1 cellular context compared by ENCODE assay signal in the genomic region with DNA sequence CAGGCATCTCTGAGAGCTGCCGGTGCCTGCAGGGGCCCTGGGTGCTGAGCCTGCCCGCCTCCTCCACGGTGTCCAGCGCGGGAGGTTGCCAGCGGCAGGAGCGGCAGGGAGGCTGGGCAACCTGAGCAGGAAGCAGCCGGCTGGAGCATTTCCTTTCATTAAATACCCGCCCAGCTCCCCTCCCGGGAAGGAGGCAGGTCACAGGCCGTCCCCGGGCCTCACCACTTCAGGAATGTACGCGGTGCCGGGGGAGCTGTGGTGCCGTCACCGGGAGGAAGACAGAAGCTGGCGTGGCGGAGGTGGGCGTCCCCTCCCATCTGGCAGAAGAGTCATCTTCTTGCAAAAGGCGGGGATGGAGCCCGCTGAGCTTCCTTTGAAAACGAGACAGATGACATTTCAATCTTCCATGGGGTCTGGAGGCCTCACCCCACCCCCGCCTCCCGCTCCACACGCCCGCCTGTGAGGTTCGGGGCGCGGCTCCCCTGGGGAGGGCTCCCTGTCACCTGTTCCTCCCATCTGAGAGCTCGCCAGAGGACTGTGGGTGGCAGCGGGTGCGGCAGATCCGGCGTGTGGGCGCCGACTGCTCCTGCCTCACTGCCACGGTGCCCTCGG.
TF ChIP-seq lines count a peak whose summit lies in the region.

No MANE protein-coding gene starts in this region.

TF ChIP-seq in SK-N-SH, 30 proteins besides CTCF, POLR2A, EP300 and RAD21:
- TF ChIP-seq FOXM1 (IDR thresholded peaks at IDR 0.05; ENCODE audit: low read depth): no peak
- TF ChIP-seq CHD2 (IDR thresholded peaks at IDR 0.05; ENCODE audit: low read length, partially characterized antibody): no peak
- no peak for TF ChIP-seq TCF12 (IDR thresholded peaks at IDR 0.05)
- TF ChIP-seq, protein P1, sequence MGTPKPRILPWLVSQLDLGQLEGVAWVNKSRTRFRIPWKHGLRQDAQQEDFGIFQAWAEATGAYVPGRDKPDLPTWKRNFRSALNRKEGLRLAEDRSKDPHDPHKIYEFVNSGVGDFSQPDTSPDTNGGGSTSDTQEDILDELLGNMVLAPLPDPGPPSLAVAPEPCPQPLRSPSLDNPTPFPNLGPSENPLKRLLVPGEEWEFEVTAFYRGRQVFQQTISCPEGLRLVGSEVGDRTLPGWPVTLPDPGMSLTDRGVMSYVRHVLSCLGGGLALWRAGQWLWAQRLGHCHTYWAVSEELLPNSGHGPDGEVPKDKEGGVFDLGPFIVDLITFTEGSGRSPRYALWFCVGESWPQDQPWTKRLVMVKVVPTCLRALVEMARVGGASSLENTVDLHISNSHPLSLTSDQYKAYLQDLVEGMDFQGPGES (IDR thresholded peaks at IDR 0.05; ENCODE audit: low read depth, low read length): no peak
- TF ChIP-seq, protein P2, sequence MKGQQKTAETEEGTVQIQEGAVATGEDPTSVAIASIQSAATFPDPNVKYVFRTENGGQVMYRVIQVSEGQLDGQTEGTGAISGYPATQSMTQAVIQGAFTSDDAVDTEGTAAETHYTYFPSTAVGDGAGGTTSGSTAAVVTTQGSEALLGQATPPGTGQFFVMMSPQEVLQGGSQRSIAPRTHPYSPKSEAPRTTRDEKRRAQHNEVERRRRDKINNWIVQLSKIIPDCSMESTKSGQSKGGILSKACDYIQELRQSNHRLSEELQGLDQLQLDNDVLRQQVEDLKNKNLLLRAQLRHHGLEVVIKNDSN (IDR thresholded peaks at IDR 0.05; ENCODE audit: borderline replicate concordance, low read depth): no peak
- TF ChIP-seq EZH2phosphoT487 (IDR thresholded peaks at IDR 0.05; ENCODE audit: borderline replicate concordance, low read depth): no peak
- TF ChIP-seq, protein P3, sequence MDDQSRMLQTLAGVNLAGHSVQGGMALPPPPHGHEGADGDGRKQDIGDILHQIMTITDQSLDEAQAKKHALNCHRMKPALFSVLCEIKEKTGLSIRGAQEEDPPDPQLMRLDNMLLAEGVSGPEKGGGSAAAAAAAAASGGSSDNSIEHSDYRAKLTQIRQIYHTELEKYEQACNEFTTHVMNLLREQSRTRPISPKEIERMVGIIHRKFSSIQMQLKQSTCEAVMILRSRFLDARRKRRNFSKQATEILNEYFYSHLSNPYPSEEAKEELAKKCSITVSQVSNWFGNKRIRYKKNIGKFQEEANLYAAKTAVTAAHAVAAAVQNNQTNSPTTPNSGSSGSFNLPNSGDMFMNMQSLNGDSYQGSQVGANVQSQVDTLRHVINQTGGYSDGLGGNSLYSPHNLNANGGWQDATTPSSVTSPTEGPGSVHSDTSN (IDR thresholded peaks at IDR 0.05): no peak
- TF ChIP-seq, protein P4, sequence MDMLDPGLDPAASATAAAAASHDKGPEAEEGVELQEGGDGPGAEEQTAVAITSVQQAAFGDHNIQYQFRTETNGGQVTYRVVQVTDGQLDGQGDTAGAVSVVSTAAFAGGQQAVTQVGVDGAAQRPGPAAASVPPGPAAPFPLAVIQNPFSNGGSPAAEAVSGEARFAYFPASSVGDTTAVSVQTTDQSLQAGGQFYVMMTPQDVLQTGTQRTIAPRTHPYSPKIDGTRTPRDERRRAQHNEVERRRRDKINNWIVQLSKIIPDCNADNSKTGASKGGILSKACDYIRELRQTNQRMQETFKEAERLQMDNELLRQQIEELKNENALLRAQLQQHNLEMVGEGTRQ (IDR thresholded peaks at IDR 0.05; ENCODE audit: borderline replicate concordance, low read depth, low read length): no peak
- no peak for TF ChIP-seq GATA2 (CRISPR knock-in tag; IDR thresholded peaks at IDR 0.05)
- TF ChIP-seq, protein P5, sequence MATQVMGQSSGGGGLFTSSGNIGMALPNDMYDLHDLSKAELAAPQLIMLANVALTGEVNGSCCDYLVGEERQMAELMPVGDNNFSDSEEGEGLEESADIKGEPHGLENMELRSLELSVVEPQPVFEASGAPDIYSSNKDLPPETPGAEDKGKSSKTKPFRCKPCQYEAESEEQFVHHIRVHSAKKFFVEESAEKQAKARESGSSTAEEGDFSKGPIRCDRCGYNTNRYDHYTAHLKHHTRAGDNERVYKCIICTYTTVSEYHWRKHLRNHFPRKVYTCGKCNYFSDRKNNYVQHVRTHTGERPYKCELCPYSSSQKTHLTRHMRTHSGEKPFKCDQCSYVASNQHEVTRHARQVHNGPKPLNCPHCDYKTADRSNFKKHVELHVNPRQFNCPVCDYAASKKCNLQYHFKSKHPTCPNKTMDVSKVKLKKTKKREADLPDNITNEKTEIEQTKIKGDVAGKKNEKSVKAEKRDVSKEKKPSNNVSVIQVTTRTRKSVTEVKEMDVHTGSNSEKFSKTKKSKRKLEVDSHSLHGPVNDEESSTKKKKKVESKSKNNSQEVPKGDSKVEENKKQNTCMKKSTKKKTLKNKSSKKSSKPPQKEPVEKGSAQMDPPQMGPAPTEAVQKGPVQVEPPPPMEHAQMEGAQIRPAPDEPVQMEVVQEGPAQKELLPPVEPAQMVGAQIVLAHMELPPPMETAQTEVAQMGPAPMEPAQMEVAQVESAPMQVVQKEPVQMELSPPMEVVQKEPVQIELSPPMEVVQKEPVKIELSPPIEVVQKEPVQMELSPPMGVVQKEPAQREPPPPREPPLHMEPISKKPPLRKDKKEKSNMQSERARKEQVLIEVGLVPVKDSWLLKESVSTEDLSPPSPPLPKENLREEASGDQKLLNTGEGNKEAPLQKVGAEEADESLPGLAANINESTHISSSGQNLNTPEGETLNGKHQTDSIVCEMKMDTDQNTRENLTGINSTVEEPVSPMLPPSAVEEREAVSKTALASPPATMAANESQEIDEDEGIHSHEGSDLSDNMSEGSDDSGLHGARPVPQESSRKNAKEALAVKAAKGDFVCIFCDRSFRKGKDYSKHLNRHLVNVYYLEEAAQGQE (IDR thresholded peaks at IDR 0.05; ENCODE audit: low read depth, low read length): no peak
- TF ChIP-seq YY1 (IDR thresholded peaks at IDR 0.05; ENCODE audit: low read depth): no peak
